2 cellular contexts compared by ENCODE assay signal in the genomic region with DNA sequence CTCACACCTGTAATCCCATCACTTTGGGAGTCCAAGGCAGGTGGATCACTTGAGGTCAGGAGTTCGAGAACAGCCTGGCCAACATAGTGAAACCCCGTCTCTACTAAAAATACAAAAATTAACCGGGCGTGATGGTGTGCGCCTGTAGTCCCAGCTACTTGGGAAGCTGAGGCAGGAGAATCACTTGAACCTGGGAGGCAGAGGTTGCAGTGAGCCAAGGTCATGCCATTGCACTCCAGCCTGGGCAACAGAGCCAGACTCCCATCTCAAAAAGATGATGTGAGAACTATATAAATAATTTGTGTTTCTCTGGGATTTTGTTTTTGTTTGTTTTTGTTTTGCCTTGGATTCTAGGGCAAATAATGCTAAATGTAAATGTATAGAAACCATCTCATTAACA. TPM values are rescaled to one million over a fixed set of nuclear protein-coding genes. Genes with fewer than 3 reads are reported as not detected.
"Had no signal": no experiment of that assay in that cellular context is flagged by ENCODE, and none has a peak within 500 bp of the region (broad histone marks: within the 10 kb centered on the region; RNA-seq: fewer than 3 reads in every experiment).

No MANE protein-coding gene starts in this region.

RNA-seq across cellular contexts. Expression of gene ZBTB8A, which starts 17.8 kb away (rescaled TPM):
- total RNA-seq: naive thymus-derived CD8-positive, alpha-beta T cell had no signal
- polyA plus RNA-seq: naive thymus-derived CD4-positive, alpha-beta T cell; naive thymus-derived CD8-positive, alpha-beta T cell had no signal
